24 cellular contexts compared by ENCODE assay signal in genomic region chr16:67407788-67408452, GRCh38. TPM values are rescaled to one million over a fixed set of nuclear protein-coding genes. Genes with fewer than 3 reads are reported as not detected.
DNase-seq lines count a peak whose midpoint lies in the region; ATAC-seq, FAIRE-seq and TF ChIP-seq lines count a peak whose summit lies in the region.
"Had no signal": no experiment of that assay in that cellular context is flagged by ENCODE, and none has a peak within 500 bp of the region (broad histone marks: within the 10 kb centered on the region; RNA-seq: fewer than 3 reads in every experiment).

No MANE protein-coding gene starts in this region.

- H3K79me2 ChIP-seq in HepG2 (ENCODE audit: insufficient read depth, low read length) (no peaks in the 10 kb centered on the region), K562 (ENCODE audit: control insufficient read depth, insufficient read depth, low read length) (no peaks in the 10 kb centered on the region)

- H4K91ac ChIP-seq in mesenchymal stem cell (ENCODE audit: low read length), result no peak overlapping the region

- FAIRE-seq in HepG2 (lab: Jason Lieb, UNC), result peak; percentile 60
- no peak for FAIRE-seq in K562 (lab: Jason Lieb, UNC)
- FAIRE-seq in small intestine (lab: Jason Lieb, UNC), result no peak
- FAIRE-seq: A549, colon, frontal cortex, GM19239 had no signal

- CTCF ChIA-PET in HepG2 (lab: Yijun Ruan, JAX; ENCODE audit: low intra/inter-chr PET ratio, low total read pairs) (interaction anchor here (1.5 kb wide), 2 partner anchors 59 to 129 kb away, joined by 4 read pairs; partner anchors contain the start of gene PLEKHG4), K562 (lab: Yijun Ruan, JAX; ENCODE audit: low intra/inter-chr PET ratio) (no interaction called here)

- H3K27me3 ChIP-seq in HepG2 (ENCODE audit: control insufficient read depth in 1 of 2, insufficient read depth in 2 of 2, low read length in 2 of 2), result peaks cover 0 to 14% of the 10 kb centered on the region in 2 experiments; a peak in 3 of 5 replicates
- H3K27me3 ChIP-seq in right lobe of liver, result no peaks in the 10 kb centered on the region
- H3K27me3 ChIP-seq in K562 (ENCODE audit: control insufficient read depth in 2 of 2, insufficient read depth in 2 of 2, low read length in 2 of 2), result peaks cover 32 to 69% of the 10 kb centered on the region in 2 experiments
- no peaks in the 10 kb centered on the region for H3K27me3 ChIP-seq in mesenchymal stem cell (ENCODE audit: control insufficient read depth in 1 of 2, insufficient read depth in 1 of 2, low read length in 2 of 2)
- H3K27me3 ChIP-seq in vagina, result no peaks in the 10 kb centered on the region
- H3K27me3 ChIP-seq in small intestine (ENCODE audit: control insufficient read depth in 2 of 2, insufficient read depth in 2 of 2, low read length in 2 of 2), result no peaks in the 10 kb centered on the region
- H3K27me3 ChIP-seq: ascending aorta, tibial nerve had no signal

- no peak overlapping the region for H4K8ac ChIP-seq in mesenchymal stem cell (ENCODE audit: low read length)

- H2AFZ ChIP-seq in HepG2 (ENCODE audit: low read length) (no peak overlapping the region), K562 (ENCODE audit: low read depth, low read length) (no peak overlapping the region), mesenchymal stem cell (ENCODE audit: low read depth, low read length) (no peak overlapping the region)

- no peak for DNase-seq in HepG2 (ENCODE audit: low spot score)
- DNase-seq in right lobe of liver, result no peak
- peak in 2 of 4 experiments; percentile 52 to 53 for DNase-seq in K562 (ENCODE audit: extremely low read depth in 1 of 4, low spot score in 3 of 4)
- DNase-seq in mesenchymal stem cell, result no peak
- DNase-seq in vagina (ENCODE audit: extremely low spot score in 2 of 2), result no peak
- DNase-seq in GM20000 (ENCODE audit: low spot score), result no peak
- DNase-seq in small intestine, result no peak
- DNase-seq: activated CD4-positive, alpha-beta T cell treated with anti-CD3 and anti-CD28 coated beads, Interleukin-2, amount 50 U/mL, for 48 hours; activated naive CD4-positive, alpha-beta T cell treated with Interleukin-2 at 50 U/mL for 16 hours; activated T-cell treated with anti-CD3 and anti-CD28 coated beads for 4 hours; CD4-positive, alpha-beta T cell; DMS79 treated with DMSO at 0.1 percent for 48 hours; left colon; midbrain; NCI-H345; stimulated activated naive CD4-positive, alpha-beta T cell had no signal

- H3K4me1 ChIP-seq in HepG2 (ENCODE audit: insufficient read depth, low read length) (peaks cover 23% of the 10 kb centered on the region), right lobe of liver (no peaks in the 10 kb centered on the region), K562 (replicated peaks in 1 of 2; ENCODE audit: control insufficient read depth in 2 of 2, insufficient read depth in 2 of 2, low read length in 2 of 2) (peaks cover 0 to 9% of the 10 kb centered on the region in 2 experiments; a peak in 2 of 5 replicates), mesenchymal stem cell (ENCODE audit: control insufficient read depth, insufficient read depth, low read depth, low read length) (peaks cover 17% of the 10 kb centered on the region), vagina (peaks cover 57% of the 10 kb centered on the region), small intestine (ENCODE audit: control insufficient read depth in 2 of 2, insufficient read depth in 1 of 2, low read depth in 1 of 2, low read length in 1 of 2) (peaks cover 0 to 3% of the 10 kb centered on the region in 2 donors)
- H3K4me1 ChIP-seq: ascending aorta had no signal

- TF ChIP-seq CTCF in HepG2 (CRISPR knock-in tag; IDR thresholded peaks at IDR 0.05) (peak; percentile 47), right lobe of liver (IDR thresholded peaks at IDR 0.05) (no peak), K562 (IDR thresholded peaks at IDR 0.05 in 2 of 3, conservative IDR thresholded peaks at IDR 0.05 in 1 of 3; ENCODE audit: insufficient read depth in 2 of 3, low read depth in 1 of 3, low read length in 3 of 3) (peak; percentile 38 to 67 (median 41)), vagina (IDR thresholded peaks at IDR 0.05) (no peak), GM20000 (IDR thresholded peaks at IDR 0.05; ENCODE audit: extremely low read depth, missing control alignments) (no peak)

- no peak overlapping the region for H3K4ac ChIP-seq in mesenchymal stem cell (ENCODE audit: low read depth in 1 of 2, low read length in 2 of 2)

- TF ChIP-seq POLR2A in HepG2 (IDR thresholded peaks at IDR 0.05; ENCODE audit: insufficient read depth in 1 of 2, low read depth in 2 of 2, low read length in 2 of 2) (no peak), right lobe of liver (IDR thresholded peaks at IDR 0.05) (no peak), K562 (conservative IDR thresholded peaks at IDR 0.05) (no peak), vagina (IDR thresholded peaks at IDR 0.05) (no peak)

- peaks cover 11% of the 10 kb centered on the region for H3K79me1 ChIP-seq in mesenchymal stem cell (replicated peaks; ENCODE audit: low read length, poor library complexity, severe bottlenecking)

- H3K4me3 ChIP-seq in HepG2 (replicated peaks in 1 of 3; ENCODE audit: insufficient read depth in 1 of 3, low read depth in 2 of 3, low read length in 3 of 3) (no peak overlapping the region), right lobe of liver (no peak overlapping the region), K562 (no peak overlapping the region), mesenchymal stem cell (ENCODE audit: insufficient read depth in 1 of 2, low read depth in 1 of 2, low read length in 2 of 2) (no peak overlapping the region), vagina (no peak overlapping the region), small intestine (ENCODE audit: low read depth in 1 of 2, low read length in 2 of 2) (no peak overlapping the region)
- H3K4me3 ChIP-seq: A549, ascending aorta, tibial nerve had no signal

- BruUV-seq in HepG2 (replicated peaks; lab: Mats Ljungman, UMichigan) (no TSS peak), K562 (replicated peaks; lab: Mats Ljungman, UMichigan) (no TSS peak)

- no peaks in the 10 kb centered on the region for H3K36me3 ChIP-seq in HepG2 (replicated peaks in 1 of 2; ENCODE audit: control insufficient read depth in 1 of 2, insufficient read depth in 2 of 2, low read length in 2 of 2)
- no peaks in the 10 kb centered on the region for H3K36me3 ChIP-seq in right lobe of liver
- no peaks in the 10 kb centered on the region for H3K36me3 ChIP-seq in K562 (ENCODE audit: control insufficient read depth, insufficient read depth, low read length)
- peaks cover 0 to 4% of the 10 kb centered on the region in 2 experiments for H3K36me3 ChIP-seq in mesenchymal stem cell (ENCODE audit: control insufficient read depth in 1 of 2, insufficient read depth in 2 of 2, low read depth in 1 of 2, low read length in 2 of 2)
- H3K36me3 ChIP-seq in vagina, result no peaks in the 10 kb centered on the region
- no peaks in the 10 kb centered on the region for H3K36me3 ChIP-seq in small intestine (ENCODE audit: control insufficient read depth in 2 of 2, insufficient read depth in 2 of 2, low read length in 2 of 2)
- H3K36me3 ChIP-seq: ascending aorta had no signal

- intact Hi-C loops in HepG2 (cut with micrococcal nuclease; ENCODE audit: unreplicated experiment), result loop anchor here (2.0 kb wide), 1 partner anchor 59 kb away; no protein-coding TSS in a partner anchor
- intact Hi-C loops in right lobe of liver (cut with DNase I), result no loop called here
- intact Hi-C loops in K562 (cut with micrococcal nuclease), result loop anchor here (10.0 kb wide), 1 partner anchor 393 kb away; no protein-coding TSS in a partner anchor
- intact Hi-C loops in vagina (cut with DNase I), result no loop called here

- POLR2A ChIA-PET in HepG2 (lab: Yijun Ruan, JAX) (no interaction called here), K562 (lab: Yijun Ruan, JAX) (interaction anchor here (0.7 to 1.5 kb wide), 3 partner anchors 9 to 142 kb away, joined by 3 to 4 read pairs (median 4); no protein-coding TSS in a partner anchor)

- H3K27ac ChIP-seq in HepG2 (ENCODE audit: extremely low read length, insufficient read depth, low read length) (no peak overlapping the region), right lobe of liver (no peak overlapping the region), K562 (ENCODE audit: extremely low read depth, low read depth, low read length) (no peak overlapping the region), mesenchymal stem cell (ENCODE audit: low read length, poor library complexity, severe bottlenecking) (no peak overlapping the region), vagina (peak overlapping the region; percentile 91), small intestine (ENCODE audit: low read depth in 1 of 2, low read length in 1 of 2) (no peak overlapping the region)
- H3K27ac ChIP-seq: A549 had no signal

- TF ChIP-seq RAD21 in HepG2 (CRISPR knock-in tag; IDR thresholded peaks at IDR 0.05) (no peak), K562 (CRISPR knock-in tag; conservative IDR thresholded peaks at IDR 0.05 in 1 of 2, IDR thresholded peaks at IDR 0.05 in 1 of 2) (no peak)

- H3K9ac ChIP-seq in HepG2 (ENCODE audit: insufficient read depth, low read depth, low read length), result no peak overlapping the region
- no peak overlapping the region for H3K9ac ChIP-seq in K562 (ENCODE audit: insufficient read depth in 1 of 2, low read depth in 2 of 2, low read length in 2 of 2)
- H3K9ac ChIP-seq in mesenchymal stem cell (ENCODE audit: low read length), result peak overlapping the region; percentile 87

- H3K4me2 ChIP-seq in HepG2 (ENCODE audit: low read depth, low read length) (no peak overlapping the region), K562 (ENCODE audit: insufficient read depth, low read length) (no peak overlapping the region), mesenchymal stem cell (ENCODE audit: low read length, poor library complexity, severe bottlenecking) (no peak overlapping the region)
- H3K4me2 ChIP-seq: A549 had no signal

- H3K14ac ChIP-seq in mesenchymal stem cell (ENCODE audit: low read length in 2 of 2), result no peak overlapping the region

- H4K20me1 ChIP-seq in HepG2 (ENCODE audit: insufficient read depth, low read length) (no peaks in the 10 kb centered on the region), K562 (replicated peaks; ENCODE audit: control insufficient read depth, insufficient read depth, low read length) (0 out of 2 replicates have a peak, but pooled peaks cover 4% of the 10 kb centered on the region)

- H3K9me3 ChIP-seq in HepG2 (ENCODE audit: low read length), result no peaks in the 10 kb centered on the region
- no peaks in the 10 kb centered on the region for H3K9me3 ChIP-seq in right lobe of liver
- no peaks in the 10 kb centered on the region for H3K9me3 ChIP-seq in K562 (replicated peaks; ENCODE audit: control insufficient read depth, insufficient read depth, low read depth, low read length)
- no peaks in the 10 kb centered on the region for H3K9me3 ChIP-seq in mesenchymal stem cell (ENCODE audit: control insufficient read depth, low read length)
- H3K9me3 ChIP-seq in vagina, result no peaks in the 10 kb centered on the region
- H3K9me3 ChIP-seq in small intestine (ENCODE audit: control insufficient read depth, low read depth), result no peaks in the 10 kb centered on the region
- H3K9me3 ChIP-seq: A549, ascending aorta, tibial nerve had no signal

- no peak overlapping the region for H3K23ac ChIP-seq in mesenchymal stem cell (ENCODE audit: low read length in 2 of 2)

- H2BK120ac ChIP-seq in mesenchymal stem cell (ENCODE audit: low read depth, low read length), result no peak overlapping the region

- H2BK15ac ChIP-seq in mesenchymal stem cell (ENCODE audit: low read depth, poor library complexity, severe bottlenecking), result peak overlapping the region; percentile 54

- H2BK12ac ChIP-seq in mesenchymal stem cell (ENCODE audit: low read length in 2 of 2), result no peak overlapping the region

- in situ Hi-C loops in HepG2 (cut with HindIII; ENCODE audit: extremely low pct_ligation_motif_present, low pct_unique_long_range_greater_than_20kb) (no loop called here), K562 (cut with MboI) (loop anchor here (25.0 kb wide), 1 partner anchor 446 kb away; the partner anchor contains the start of gene CES3)

- WGBS in HepG2 (ENCODE audit: low lambda C conversion rate), result 34% methylated on average over 6 of the region's 6 CpGs
- WGBS in right lobe of liver (ENCODE audit: insufficient coverage, low coverage, low lambda C conversion rate, missing lambda C conversion rate), result 82% methylated on average over 4 of the region's 6 CpGs
- 5% methylated on average over 6 of the region's 6 CpGs for WGBS in K562 (ENCODE audit: insufficient coverage, low coverage, missing lambda C conversion rate)
- 85% methylated on average over 6 of the region's 6 CpGs for WGBS in mesenchymal stem cell
- 73 to 82% (median 80%) methylated on average over 6 of the region's 6 CpGs for WGBS in small intestine, 3 donors

- no peak for TF ChIP-seq EP300 in HepG2 (IDR thresholded peaks at IDR 0.05; ENCODE audit: low read depth in 2 of 2, low read length in 2 of 2)
- TF ChIP-seq EP300 in HepG2 (CRISPR knock-in tag; IDR thresholded peaks at IDR 0.05; ENCODE audit: borderline replicate concordance), result no peak
- TF ChIP-seq EP300 in K562 (IDR thresholded peaks at IDR 0.05; ENCODE audit: low read length), result no peak

- no peaks in the 10 kb centered on the region for H3K9me1 ChIP-seq in K562 (ENCODE audit: control insufficient read depth, insufficient read depth, low read length)

- H2AK5ac ChIP-seq in mesenchymal stem cell (ENCODE audit: low read length, severe bottlenecking), result no peak overlapping the region

- no peak overlapping the region for H2BK5ac ChIP-seq in mesenchymal stem cell (ENCODE audit: low read depth, low read length, poor library complexity, severe bottlenecking)

- no peak overlapping the region for H3K18ac ChIP-seq in mesenchymal stem cell (ENCODE audit: low read depth in 1 of 2, low read length in 2 of 2)

- ATAC-seq in HepG2, result peak; percentile 71
- ATAC-seq in right lobe of liver, result no peak
- peak; percentile 68 for ATAC-seq in K562
- no peak for ATAC-seq in GM21717 (IDR thresholded peaks at IDR 0.05; ENCODE audit: unreplicated experiment)
- ATAC-seq: left colon had no signal

RNA-seq across cellular contexts. Expression of gene ZDHHC1, which starts 8.4 kb away (rescaled TPM):
- total RNA-seq in HepG2 (2016; rRNA removed; fragmentation: Illumina TruSeq; extraction: Trizol) (0.36 and 1.1 TPM in 2 replicates), right lobe of liver (1 to 10 TPM; 1.2 to 4.0 (median 1.8) TPM), K562 (2014; rRNA removed) (0.24 and 0.77 TPM in 2 replicates), K562 (2014; rRNA removed; fragmentation: Illumina TruSeq; extraction: Trizol) (not detected in 2 replicates), K562 (2015; rRNA removed; fragmentation: Illumina TruSeq; extraction: Trizol) (0.36 TPM in 1 of 2 replicates, not detected in the other), K562 (2021) (0.16 TPM in 1 of 2 replicates, not detected in the other), vagina (22.3 TPM)
- total RNA-seq in HepG2 (2016; cell fraction: cytosol; rRNA removed; fragmentation: Illumina TruSeq; extraction: Trizol; ENCODE audit: low read depth), result 1.6 and 1.9 TPM in 2 replicates
- 0.33 and 1.3 TPM in 2 replicates for total RNA-seq in HepG2 (2016; cell fraction: insoluble cytoplasmic fraction; rRNA removed; fragmentation: Illumina TruSeq; extraction: Trizol)
- total RNA-seq in HepG2 (2016; cell fraction: membrane; rRNA removed; fragmentation: Illumina TruSeq; extraction: Trizol), result 2.2 and 3.3 TPM in 2 replicates
- total RNA-seq in HepG2 (2016; cell fraction: nucleus; rRNA removed; fragmentation: Illumina TruSeq; extraction: Trizol), result 0.96 and 3.2 TPM in 2 replicates
- polyA plus RNA-seq in HepG2 (2011; rRNA removed) (0.47 and 0.51 TPM in 2 replicates), K562 (2011; rRNA removed) (0.06 and 0.07 TPM in 2 replicates), K562 (2014; fragmentation: Illumina TruSeq; extraction: Trizol) (not detected in 2 replicates), K562 (2014; fragmentation: Nextera tagmentation; extraction: Ambion mirVana) (not detected), K562 (2014; rRNA removed) (0.25 TPM in 1 of 2 replicates, not detected in the other), small intestine (1 to 10 TPM in 2 of 3 donors, not detected in 1; 1.9 to 5.3 TPM)
- polyA plus RNA-seq in HepG2 (2011; cell fraction: cytosol; rRNA removed), result 0.28 and 0.60 TPM in 2 replicates
- 2.1 and 2.7 TPM in 2 replicates for polyA plus RNA-seq in HepG2 (2011; cell fraction: nucleus; rRNA removed)
- polyA plus RNA-seq in HepG2 (2012), result 0.36 and 1.0 TPM in 2 replicates
- 1.3 and 1.6 TPM in 2 replicates for polyA plus RNA-seq in HepG2 (2016; cell fraction: cytosol; fragmentation: Illumina TruSeq; extraction: Trizol; ENCODE audit: low read depth)
- polyA plus RNA-seq in HepG2 (2016; cell fraction: insoluble cytoplasmic fraction; fragmentation: Illumina TruSeq; extraction: Trizol; ENCODE audit: low read depth), result 0.35 and 0.63 TPM in 2 replicates
- 1.2 and 1.6 TPM in 2 replicates for polyA plus RNA-seq in HepG2 (2016; cell fraction: membrane; fragmentation: Illumina TruSeq; extraction: Trizol; ENCODE audit: low read depth)
- polyA plus RNA-seq in HepG2 (2016; cell fraction: nucleus; fragmentation: Illumina TruSeq; extraction: Trizol; ENCODE audit: insufficient read depth, low read depth), result 1.3 and 1.4 TPM in 2 replicates
- polyA minus RNA-seq in HepG2 (2011; rRNA and poly(A)+ RNA removed; ENCODE audit: low replicate concordance), result 1.6 and 5.9 TPM in 2 replicates
- polyA minus RNA-seq in HepG2 (2011; cell fraction: cytosol; rRNA and poly(A)+ RNA removed), result 0.26 TPM in 1 of 2 replicates, not detected in the other
- 1.6 and 3.5 TPM in 2 replicates for polyA minus RNA-seq in HepG2 (2011; cell fraction: nucleus; rRNA and poly(A)+ RNA removed)
- not detected in 2 replicates for total RNA-seq in K562 (2011; cell fraction: chromatin; rRNA removed; ENCODE audit: low replicate concordance)
- 0.50 TPM in 1 of 2 replicates, not detected in the other for total RNA-seq in K562 (2011; cell fraction: nucleolus; rRNA removed)
- not detected in 2 replicates for total RNA-seq in K562 (2011; cell fraction: nucleoplasm; rRNA removed)
- polyA plus RNA-seq in K562 (2011; cell fraction: cytosol; rRNA removed), result 0.13 and 0.95 TPM in 2 replicates
- 0.28 and 0.43 TPM in 2 replicates for polyA plus RNA-seq in K562 (2011; cell fraction: nucleus; rRNA removed)
- polyA plus RNA-seq in K562 (2012), result 0.17 TPM in 1 of 2 replicates, not detected in the other
- not detected in 2 replicates for polyA minus RNA-seq in K562 (2011; rRNA and poly(A)+ RNA removed)
- not detected in 2 replicates for polyA minus RNA-seq in K562 (2011; cell fraction: cytosol; rRNA and poly(A)+ RNA removed)
- polyA minus RNA-seq in K562 (2011; cell fraction: nucleus; rRNA and poly(A)+ RNA removed), result 0.54 TPM in 1 of 2 replicates, not detected in the other
- polyA plus RNA-seq in mesenchymal stem cell (2013, experiment 1 of 2), result 6.6 TPM
- 6.1 TPM for polyA plus RNA-seq in mesenchymal stem cell (2013, experiment 2 of 2)

RNA-seq across cellular contexts. Expression of gene TPPP3, which starts 14.6 kb away (rescaled TPM):
- total RNA-seq in HepG2 (2016; rRNA removed; fragmentation: Illumina TruSeq; extraction: Trizol) (0.20 and 0.44 TPM in 2 replicates), right lobe of liver (under 1 TPM in 5 of 6 experiments, not detected in 1; 0.24 to 0.65 (median 0.37) TPM), K562 (2014; rRNA removed) (0.16 and 0.50 TPM in 2 replicates), K562 (2014; rRNA removed; fragmentation: Illumina TruSeq; extraction: Trizol) (0.25 TPM in 1 of 2 replicates, not detected in the other), K562 (2015; rRNA removed; fragmentation: Illumina TruSeq; extraction: Trizol) (not detected in 2 replicates), K562 (2021) (0.38 and 0.44 TPM in 2 replicates), vagina (28.2 TPM)
- 0.18 TPM in 1 of 2 replicates, not detected in the other for total RNA-seq in HepG2 (2016; cell fraction: cytosol; rRNA removed; fragmentation: Illumina TruSeq; extraction: Trizol; ENCODE audit: low read depth)
- 0.50 and 0.54 TPM in 2 replicates for total RNA-seq in HepG2 (2016; cell fraction: insoluble cytoplasmic fraction; rRNA removed; fragmentation: Illumina TruSeq; extraction: Trizol)
- total RNA-seq in HepG2 (2016; cell fraction: membrane; rRNA removed; fragmentation: Illumina TruSeq; extraction: Trizol), result 0.31 TPM in 1 of 2 replicates, not detected in the other
- 0.62 and 0.63 TPM in 2 replicates for total RNA-seq in HepG2 (2016; cell fraction: nucleus; rRNA removed; fragmentation: Illumina TruSeq; extraction: Trizol)
- polyA plus RNA-seq in HepG2 (2011; rRNA removed) (0.16 TPM in 1 of 2 replicates, not detected in the other), K562 (2011; rRNA removed) (0.32 and 0.58 TPM in 2 replicates), K562 (2014; fragmentation: Illumina TruSeq; extraction: Trizol) (0.36 and 0.66 TPM in 2 replicates), K562 (2014; fragmentation: Nextera tagmentation; extraction: Ambion mirVana) (under 1 TPM in 1 of 2 experiments, not detected in 1; 0.13 TPM), K562 (2014; rRNA removed) (0.50 and 0.92 TPM in 2 replicates), small intestine (10 to 100 TPM; 10.3 to 34.8 (median 19.9) TPM)
- 0.05 and 0.31 TPM in 2 replicates for polyA plus RNA-seq in HepG2 (2011; cell fraction: cytosol; rRNA removed)
- polyA plus RNA-seq in HepG2 (2011; cell fraction: nucleus; rRNA removed), result 0.31 and 0.50 TPM in 2 replicates
- 0.15 and 0.69 TPM in 2 replicates for polyA plus RNA-seq in HepG2 (2012)
- polyA plus RNA-seq in HepG2 (2016; cell fraction: cytosol; fragmentation: Illumina TruSeq; extraction: Trizol; ENCODE audit: low read depth), result 0.12 TPM in 1 of 2 replicates, not detected in the other
- 0.23 and 0.32 TPM in 2 replicates for polyA plus RNA-seq in HepG2 (2016; cell fraction: insoluble cytoplasmic fraction; fragmentation: Illumina TruSeq; extraction: Trizol; ENCODE audit: low read depth)
- not detected in 2 replicates for polyA plus RNA-seq in HepG2 (2016; cell fraction: membrane; fragmentation: Illumina TruSeq; extraction: Trizol; ENCODE audit: low read depth)
- polyA plus RNA-seq in HepG2 (2016; cell fraction: nucleus; fragmentation: Illumina TruSeq; extraction: Trizol; ENCODE audit: insufficient read depth, low read depth), result 0.48 and 0.55 TPM in 2 replicates
- 0.38 TPM in 1 of 2 replicates, not detected in the other for polyA minus RNA-seq in HepG2 (2011; rRNA and poly(A)+ RNA removed; ENCODE audit: low replicate concordance)
- polyA minus RNA-seq in HepG2 (2011; cell fraction: cytosol; rRNA and poly(A)+ RNA removed), result not detected in 2 replicates
- polyA minus RNA-seq in HepG2 (2011; cell fraction: nucleus; rRNA and poly(A)+ RNA removed), result 0.64 TPM in 1 of 2 replicates, not detected in the other
- total RNA-seq in K562 (2011; cell fraction: chromatin; rRNA removed; ENCODE audit: low replicate concordance), result 0.44 TPM in 1 of 2 replicates, not detected in the other
- 0.17 TPM in 1 of 2 replicates, not detected in the other for total RNA-seq in K562 (2011; cell fraction: nucleolus; rRNA removed)
- total RNA-seq in K562 (2011; cell fraction: nucleoplasm; rRNA removed), result 0.37 TPM in 1 of 2 replicates, not detected in the other
- polyA plus RNA-seq in K562 (2011; cell fraction: cytosol; rRNA removed), result 0.44 and 0.60 TPM in 2 replicates
- polyA plus RNA-seq in K562 (2011; cell fraction: nucleus; rRNA removed), result 0.31 and 0.46 TPM in 2 replicates
- polyA plus RNA-seq in K562 (2012), result 0.37 and 0.38 TPM in 2 replicates
- polyA minus RNA-seq in K562 (2011; rRNA and poly(A)+ RNA removed), result 0.21 TPM in 1 of 2 replicates, not detected in the other
- polyA minus RNA-seq in K562 (2011; cell fraction: cytosol; rRNA and poly(A)+ RNA removed), result not detected in 2 replicates
- 0.13 and 0.33 TPM in 2 replicates for polyA minus RNA-seq in K562 (2011; cell fraction: nucleus; rRNA and poly(A)+ RNA removed)
- 8.2 TPM for polyA plus RNA-seq in mesenchymal stem cell (2013, experiment 1 of 2)
- polyA plus RNA-seq in mesenchymal stem cell (2013, experiment 2 of 2), result 7.4 TPM
- total RNA-seq: CD4-positive, alpha-beta T cell had no signal

RNA-seq across cellular contexts. Expression of gene HSD11B2, which starts 23.0 kb away (rescaled TPM):
- total RNA-seq in HepG2 (2016; rRNA removed; fragmentation: Illumina TruSeq; extraction: Trizol) (6.7 and 13.6 TPM in 2 replicates), right lobe of liver (1 to 10 TPM; 1.3 to 2.7 (median 2.1) TPM), K562 (2014; rRNA removed) (0.95 and 2.9 TPM in 2 replicates), K562 (2014; rRNA removed; fragmentation: Illumina TruSeq; extraction: Trizol) (0.22 and 0.55 TPM in 2 replicates), K562 (2015; rRNA removed; fragmentation: Illumina TruSeq; extraction: Trizol) (0.60 and 0.65 TPM in 2 replicates), K562 (2021) (1.9 and 2.0 TPM in 2 replicates), vagina (30.2 TPM)
- 3.9 and 4.1 TPM in 2 replicates for total RNA-seq in HepG2 (2016; cell fraction: cytosol; rRNA removed; fragmentation: Illumina TruSeq; extraction: Trizol; ENCODE audit: low read depth)
- total RNA-seq in HepG2 (2016; cell fraction: insoluble cytoplasmic fraction; rRNA removed; fragmentation: Illumina TruSeq; extraction: Trizol), result 5.4 and 13.4 TPM in 2 replicates
- total RNA-seq in HepG2 (2016; cell fraction: membrane; rRNA removed; fragmentation: Illumina TruSeq; extraction: Trizol), result 8.8 TPM in 2 replicates
- total RNA-seq in HepG2 (2016; cell fraction: nucleus; rRNA removed; fragmentation: Illumina TruSeq; extraction: Trizol), result 14.6 and 15.0 TPM in 2 replicates
- polyA plus RNA-seq in HepG2 (2011; rRNA removed) (8.9 and 11.9 TPM in 2 replicates), K562 (2011; rRNA removed) (0.79 and 2.2 TPM in 2 replicates), K562 (2014; fragmentation: Illumina TruSeq; extraction: Trizol) (1.4 and 2.7 TPM in 2 replicates), K562 (2014; fragmentation: Nextera tagmentation; extraction: Ambion mirVana) (under 1 TPM; 0.08 to 0.18 TPM), K562 (2014; rRNA removed) (1.4 and 2.2 TPM in 2 replicates), small intestine (100 to 1,000 TPM in 2 of 3 donors, 10 to 100 TPM in 1; 93.7 to 166 (median 129) TPM)
- 5.3 and 6.3 TPM in 2 replicates for polyA plus RNA-seq in HepG2 (2011; cell fraction: cytosol; rRNA removed)
- polyA plus RNA-seq in HepG2 (2011; cell fraction: nucleus; rRNA removed), result 34.2 and 34.3 TPM in 2 replicates
- polyA plus RNA-seq in HepG2 (2012), result 8.4 and 11.0 TPM in 2 replicates
- 6.5 and 9.3 TPM in 2 replicates for polyA plus RNA-seq in HepG2 (2016; cell fraction: cytosol; fragmentation: Illumina TruSeq; extraction: Trizol; ENCODE audit: low read depth)
- polyA plus RNA-seq in HepG2 (2016; cell fraction: insoluble cytoplasmic fraction; fragmentation: Illumina TruSeq; extraction: Trizol; ENCODE audit: low read depth), result 11.1 and 13.3 TPM in 2 replicates
- polyA plus RNA-seq in HepG2 (2016; cell fraction: membrane; fragmentation: Illumina TruSeq; extraction: Trizol; ENCODE audit: low read depth), result 11.3 and 12.9 TPM in 2 replicates
- 48.6 and 52.7 TPM in 2 replicates for polyA plus RNA-seq in HepG2 (2016; cell fraction: nucleus; fragmentation: Illumina TruSeq; extraction: Trizol; ENCODE audit: insufficient read depth, low read depth)
- 3.3 and 16.4 TPM in 2 replicates for polyA minus RNA-seq in HepG2 (2011; rRNA and poly(A)+ RNA removed; ENCODE audit: low replicate concordance)
- polyA minus RNA-seq in HepG2 (2011; cell fraction: cytosol; rRNA and poly(A)+ RNA removed), result 4.1 and 8.5 TPM in 2 replicates
- polyA minus RNA-seq in HepG2 (2011; cell fraction: nucleus; rRNA and poly(A)+ RNA removed), result 8.7 and 11.3 TPM in 2 replicates
- total RNA-seq in K562 (2011; cell fraction: chromatin; rRNA removed; ENCODE audit: low replicate concordance), result 3.4 and 5.6 TPM in 2 replicates
- total RNA-seq in K562 (2011; cell fraction: nucleolus; rRNA removed), result 3.0 and 4.7 TPM in 2 replicates
- total RNA-seq in K562 (2011; cell fraction: nucleoplasm; rRNA removed), result 2.4 and 6.9 TPM in 2 replicates
- 1.8 and 2.4 TPM in 2 replicates for polyA plus RNA-seq in K562 (2011; cell fraction: cytosol; rRNA removed)
- 3.4 and 4.8 TPM in 2 replicates for polyA plus RNA-seq in K562 (2011; cell fraction: nucleus; rRNA removed)
- 0.86 and 2.0 TPM in 2 replicates for polyA plus RNA-seq in K562 (2012)
- 0.72 and 1.1 TPM in 2 replicates for polyA minus RNA-seq in K562 (2011; rRNA and poly(A)+ RNA removed)
- 1.9 and 2.9 TPM in 2 replicates for polyA minus RNA-seq in K562 (2011; cell fraction: cytosol; rRNA and poly(A)+ RNA removed)
- 0.67 and 0.81 TPM in 2 replicates for polyA minus RNA-seq in K562 (2011; cell fraction: nucleus; rRNA and poly(A)+ RNA removed)
- 0.08 TPM for polyA plus RNA-seq in mesenchymal stem cell (2013, experiment 1 of 2)
- not detected for polyA plus RNA-seq in mesenchymal stem cell (2013, experiment 2 of 2)
- total RNA-seq: CD4-positive, alpha-beta T cell; RPMI7951 had no signal

Comparison
In these comparisons a context has a peak if more than half of its experiments do, and no peak if none do; other contexts are left out.
1. ATAC-seq: peak in HepG2 (single experiment) and K562 (single experiment); none in right lobe of liver (0 of 4) and GM21717 (single experiment).
2. CTCF ChIP-seq: peak in HepG2 (single experiment) and K562 (3 of 3); none in right lobe of liver (0 of 4), vagina (0 of 3) and GM20000 (single experiment).
3. intact Hi-C loops: an anchor here in HepG2 (2.0 kb wide) and K562 (10.0 kb wide); none called in right lobe of liver and vagina.
4. RNA of gene TPPP3, which starts 14.6 kb away (total RNA-seq): 28.2 TPM in vagina (single experiment); 0.16 to 0.50 TPM in K562, 0.18 to 0.63 TPM in HepG2 and 0.24 to 0.65 TPM in right lobe of liver; every median in the first group is over 10 times any median in the second.
5. Of the 241 proteins assayed by ChIP-seq in both HepG2 and K562: peak only in HepG2: PHF8, STAG1 and ZNF121; only in K562: none; in both: CTCF; in neither: 236; mixed calls (peak in some experiments, not most) for 1.